1 cellular context compared by ENCODE assay signal in genomic region chr3:75341324-75342067, GRCh38.
TF ChIP-seq lines count a peak whose summit lies in the region.

No MANE protein-coding gene starts in this region.

TF ChIP-seq in GM23338, 12 proteins besides CTCF, POLR2A, EP300 and RAD21 (continued from another document):
- TF ChIP-seq ZNF462 (CRISPR knock-in tag; IDR thresholded peaks at IDR 0.05) (no peak), EZH2phosphoT487 (IDR thresholded peaks at IDR 0.05; ENCODE audit: unreplicated experiment) (no peak), ZNF331 (CRISPR knock-in tag; IDR thresholded peaks at IDR 0.05; ENCODE audit: low read depth) (no peak), CREB1 (CRISPR knock-in tag; IDR thresholded peaks at IDR 0.05; ENCODE audit: low read depth) (no peak), EZH2 (IDR thresholded peaks at IDR 0.05; ENCODE audit: low read depth, unreplicated experiment) (no peak), ZNF114 (CRISPR knock-in tag; IDR thresholded peaks at IDR 0.05) (no peak), STAT1 (IDR thresholded peaks at IDR 0.05; ENCODE audit: unreplicated experiment) (no peak), POLR2AphosphoS5 (IDR thresholded peaks at IDR 0.05; ENCODE audit: low read depth) (no peak), REST (IDR thresholded peaks at IDR 0.05; ENCODE audit: unreplicated experiment) (no peak), JUNB (IDR thresholded peaks at IDR 0.05; ENCODE audit: unreplicated experiment) (no peak), NANOG (IDR thresholded peaks at IDR 0.05; ENCODE audit: borderline replicate concordance) (no peak)
